ENCODE assay signal across 20 cellular contexts in the genomic region with DNA sequence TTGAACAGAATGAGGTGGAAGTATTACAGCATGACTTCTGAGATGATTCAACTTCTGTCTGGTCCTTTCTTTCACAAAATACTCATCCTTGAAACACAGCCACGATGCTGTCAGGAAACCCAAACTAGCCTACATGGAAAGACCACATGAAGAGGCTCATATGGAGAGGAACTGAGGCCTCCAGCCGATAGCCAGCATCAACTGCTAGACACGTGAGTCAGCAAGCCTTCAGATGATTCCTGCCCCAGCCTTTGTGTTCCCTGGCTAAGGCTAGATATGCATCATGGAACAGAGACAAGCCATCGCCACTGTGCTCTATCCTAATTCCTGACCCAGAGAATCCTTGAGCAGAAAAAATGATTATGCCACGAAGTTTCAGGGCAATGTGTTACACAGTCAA.
A peak's percentile ranks its signal among the peaks of the same experiment; 100 is the strongest.
DNase-seq lines count a peak whose midpoint lies in the region; ATAC-seq and TF ChIP-seq lines count a peak whose summit lies in the region.
"Had no signal": no experiment of that assay in that cellular context is flagged by ENCODE, and none has a peak within 500 bp of the region (broad histone marks: within the 10 kb centered on the region; RNA-seq: fewer than 3 reads in every experiment).

No MANE protein-coding gene starts in this region.

- no peak for TF ChIP-seq CTCF in astrocyte of the spinal cord (IDR thresholded peaks at IDR 0.05; ENCODE audit: low read depth, low read length)
- no peak for TF ChIP-seq CTCF in glutamatergic neuron (IDR thresholded peaks at IDR 0.05; ENCODE audit: partially characterized antibody, unreplicated experiment)

- in situ Hi-C loops in astrocyte of the spinal cord (cut with HindIII; ENCODE audit: low sequenced_read_pairs), result no loop called here

- no peak for ATAC-seq in activated naive CD8-positive, alpha-beta T cell treated with anti-CD3 and anti-CD28 coated beads, Interleukin-2, amount 10 ng/mL, durations not matched to agents 7 days and 5 days (ENCODE audit: low read depth)
- no peak for ATAC-seq in HG02798 (IDR thresholded peaks at IDR 0.05; ENCODE audit: poor library complexity, unreplicated experiment)
- ATAC-seq: natural killer cell treated with Interleukin-12 subunit alpha and Interleukin-12 subunit beta and Interleukin-15 and Interleukin-18, amount 100 ng/mL, for 72 hours; psoas muscle had no signal

- POLR2A ChIA-PET in activated naive CD8-positive, alpha-beta T cell treated with anti-CD3 and anti-CD28 coated beads, Interleukin-2, amount 10 ng/mL, durations not matched to agents 7 days and 5 days (lab: Charles Lee), result no interaction called here
- POLR2A ChIA-PET in HEK293T (lab: Yijun Ruan, JAX), result no interaction called here

- H3K4me3 Mint-ChIP-seq in activated naive CD8-positive, alpha-beta T cell treated with anti-CD3 and anti-CD28 coated beads, Interleukin-2, amount 10 ng/mL, durations not matched to agents 7 days and 5 days, result no peak overlapping the region
- H3K4me3 Mint-ChIP-seq in activated naive CD8-positive, alpha-beta T cell treated with anti-CD3 and anti-CD28 coated beads for 36 hours, result no peak overlapping the region
- H3K4me3 Mint-ChIP-seq in glutamatergic neuron (ENCODE audit: unreplicated experiment), result no peak overlapping the region
- H3K4me3 Mint-ChIP-seq: activated B cell treated with CpG ODN at 0.5 μM for 24 hours; central memory CD8-positive, alpha-beta T cell; natural killer cell treated with Interleukin-12 subunit alpha and Interleukin-12 subunit beta and Interleukin-15 and Interleukin-18, amount 100 ng/mL, for 72 hours; T-helper 2 cell treated with Interferon-gamma antibody and Interleukin-4, amounts not matched to agents 5 μg/mL and 100 μg/mL, for 36 hours had no signal

- DNase-seq in activated naive CD8-positive, alpha-beta T cell treated with anti-CD3 and anti-CD28 coated beads, Interleukin-2, amount 10 ng/mL, durations not matched to agents 7 days and 5 days, result no peak
- DNase-seq in activated naive CD8-positive, alpha-beta T cell treated with anti-CD3 and anti-CD28 coated beads for 36 hours, result no peak
- DNase-seq in astrocyte of the spinal cord (ENCODE audit: low read depth, low spot score) (peak; percentile 59), islet precursor cell (peak; percentile 64), glutamatergic neuron (no peak), NCI-H774 (lab: John Stamatoyannopoulos, UW) (no peak), HEK293T (ENCODE audit: extremely low spot score) (no peak)
- DNase-seq: activated B cell treated with CpG ODN at 0.5 μM for 24 hours; effector CD8-positive, alpha-beta T cell; kidney; NCI-H1048; NCI-H526; psoas muscle; SIG-M5 had no signal

- H3K36me3 Mint-ChIP-seq in activated naive CD8-positive, alpha-beta T cell treated with anti-CD3 and anti-CD28 coated beads, Interleukin-2, amount 10 ng/mL, durations not matched to agents 7 days and 5 days, result no peaks in the 10 kb centered on the region
- H3K36me3 Mint-ChIP-seq in activated naive CD8-positive, alpha-beta T cell treated with anti-CD3 and anti-CD28 coated beads for 36 hours, result no peaks in the 10 kb centered on the region
- H3K36me3 Mint-ChIP-seq in glutamatergic neuron (ENCODE audit: unreplicated experiment), result no peaks in the 10 kb centered on the region
- H3K36me3 Mint-ChIP-seq: natural killer cell treated with Interleukin-12 subunit alpha and Interleukin-12 subunit beta and Interleukin-15 and Interleukin-18, amount 100 ng/mL, for 72 hours had no signal

- H3K9me3 Mint-ChIP-seq in activated naive CD8-positive, alpha-beta T cell treated with anti-CD3 and anti-CD28 coated beads, Interleukin-2, amount 10 ng/mL, durations not matched to agents 7 days and 5 days, result no peaks in the 10 kb centered on the region
- no peaks in the 10 kb centered on the region for H3K9me3 Mint-ChIP-seq in activated naive CD8-positive, alpha-beta T cell treated with anti-CD3 and anti-CD28 coated beads for 36 hours
- H3K9me3 Mint-ChIP-seq in glutamatergic neuron (ENCODE audit: unreplicated experiment), result no peaks in the 10 kb centered on the region
- H3K9me3 Mint-ChIP-seq: activated B cell treated with CpG ODN at 0.5 μM for 24 hours; central memory CD8-positive, alpha-beta T cell; natural killer cell treated with Interleukin-12 subunit alpha and Interleukin-12 subunit beta and Interleukin-15 and Interleukin-18, amount 100 ng/mL, for 72 hours; T-helper 2 cell treated with Interferon-gamma antibody and Interleukin-4, amounts not matched to agents 5 μg/mL and 100 μg/mL, for 36 hours had no signal

- peak overlapping the region; percentile 12 for H3K27ac Mint-ChIP-seq in activated naive CD8-positive, alpha-beta T cell treated with anti-CD3 and anti-CD28 coated beads, Interleukin-2, amount 10 ng/mL, durations not matched to agents 7 days and 5 days
- H3K27ac Mint-ChIP-seq in activated naive CD8-positive, alpha-beta T cell treated with anti-CD3 and anti-CD28 coated beads for 36 hours, result no peak overlapping the region
- H3K27ac Mint-ChIP-seq in glutamatergic neuron (ENCODE audit: unreplicated experiment), result no peak overlapping the region
- H3K27ac Mint-ChIP-seq: activated B cell treated with CpG ODN at 0.5 μM for 24 hours; natural killer cell treated with Interleukin-12 subunit alpha and Interleukin-12 subunit beta and Interleukin-15 and Interleukin-18, amount 100 ng/mL, for 72 hours; T-helper 2 cell treated with Interferon-gamma antibody and Interleukin-4, amounts not matched to agents 5 μg/mL and 100 μg/mL, for 36 hours had no signal

- no peak overlapping the region for H3K4me3 ChIP-seq in astrocyte of the spinal cord (ENCODE audit: low read depth, low read length)
- H3K4me3 ChIP-seq: BLaER1 treated with 17β-estradiol and CSF1 and Interleukin-3, amounts not matched to agents 10 nM and 100 nM; hepatocyte; psoas muscle had no signal

- H3K27me3 Mint-ChIP-seq in activated naive CD8-positive, alpha-beta T cell treated with anti-CD3 and anti-CD28 coated beads, Interleukin-2, amount 10 ng/mL, durations not matched to agents 7 days and 5 days, result peaks cover 35% of the 10 kb centered on the region
- H3K27me3 Mint-ChIP-seq in activated naive CD8-positive, alpha-beta T cell treated with anti-CD3 and anti-CD28 coated beads for 36 hours, result peaks cover 1% of the 10 kb centered on the region
- peaks cover 3% of the 10 kb centered on the region for H3K27me3 Mint-ChIP-seq in glutamatergic neuron (ENCODE audit: unreplicated experiment)
- H3K27me3 Mint-ChIP-seq: activated B cell treated with CpG ODN at 0.5 μM for 24 hours; central memory CD8-positive, alpha-beta T cell had no signal

- H3K4me1 Mint-ChIP-seq in activated naive CD8-positive, alpha-beta T cell treated with anti-CD3 and anti-CD28 coated beads, Interleukin-2, amount 10 ng/mL, durations not matched to agents 7 days and 5 days, result peaks cover 3% of the 10 kb centered on the region
- H3K4me1 Mint-ChIP-seq in activated naive CD8-positive, alpha-beta T cell treated with anti-CD3 and anti-CD28 coated beads for 36 hours, result no peaks in the 10 kb centered on the region
- no peaks in the 10 kb centered on the region for H3K4me1 Mint-ChIP-seq in glutamatergic neuron (ENCODE audit: low read depth, unreplicated experiment)
- H3K4me1 Mint-ChIP-seq: central memory CD8-positive, alpha-beta T cell had no signal

- CTCF ChIA-PET in HEK293T (lab: Yijun Ruan, JAX), result no interaction called here

TF ChIP-seq in HEK293T, 16 proteins besides CTCF, POLR2A, EP300 and RAD21:
- TF ChIP-seq, protein P1, sequence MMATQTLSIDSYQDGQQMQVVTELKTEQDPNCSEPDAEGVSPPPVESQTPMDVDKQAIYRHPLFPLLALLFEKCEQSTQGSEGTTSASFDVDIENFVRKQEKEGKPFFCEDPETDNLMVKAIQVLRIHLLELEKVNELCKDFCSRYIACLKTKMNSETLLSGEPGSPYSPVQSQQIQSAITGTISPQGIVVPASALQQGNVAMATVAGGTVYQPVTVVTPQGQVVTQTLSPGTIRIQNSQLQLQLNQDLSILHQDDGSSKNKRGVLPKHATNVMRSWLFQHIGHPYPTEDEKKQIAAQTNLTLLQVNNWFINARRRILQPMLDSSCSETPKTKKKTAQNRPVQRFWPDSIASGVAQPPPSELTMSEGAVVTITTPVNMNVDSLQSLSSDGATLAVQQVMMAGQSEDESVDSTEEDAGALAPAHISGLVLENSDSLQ (IDR thresholded peaks at IDR 0.05), result no peak
- TF ChIP-seq NFRKB (IDR thresholded peaks at IDR 0.05) (no peak), FOXA1 (IDR thresholded peaks at IDR 0.05) (no peak), TARDBP (IDR thresholded peaks at IDR 0.05) (no peak), BHLHE40 (IDR thresholded peaks at IDR 0.05; ENCODE audit: borderline replicate concordance) (no peak), SUZ12 (IDR thresholded peaks at IDR 0.05) (no peak), L3MBTL2 (conservative IDR thresholded peaks at IDR 0.05) (no peak)
TF ChIP-seq in HEK293T: peak in this region for 0.

Comparison
In these comparisons a context has a peak if more than half of its experiments do, and no peak if none do; other contexts are left out.
1. DNase-seq: peak in astrocyte of the spinal cord (single experiment) and islet precursor cell (single experiment); none in activated naive CD8-positive, alpha-beta T cell treated with anti-CD3 and anti-CD28 coated beads, Interleukin-2, amount 10 ng/mL, durations not matched to agents 7 days and 5 days (single experiment), activated naive CD8-positive, alpha-beta T cell treated with anti-CD3 and anti-CD28 coated beads for 36 hours (single experiment), glutamatergic neuron (single experiment), NCI-H774 (single experiment) and HEK293T (single experiment).